8 cellular contexts compared by ENCODE assay signal in the genomic region with DNA sequence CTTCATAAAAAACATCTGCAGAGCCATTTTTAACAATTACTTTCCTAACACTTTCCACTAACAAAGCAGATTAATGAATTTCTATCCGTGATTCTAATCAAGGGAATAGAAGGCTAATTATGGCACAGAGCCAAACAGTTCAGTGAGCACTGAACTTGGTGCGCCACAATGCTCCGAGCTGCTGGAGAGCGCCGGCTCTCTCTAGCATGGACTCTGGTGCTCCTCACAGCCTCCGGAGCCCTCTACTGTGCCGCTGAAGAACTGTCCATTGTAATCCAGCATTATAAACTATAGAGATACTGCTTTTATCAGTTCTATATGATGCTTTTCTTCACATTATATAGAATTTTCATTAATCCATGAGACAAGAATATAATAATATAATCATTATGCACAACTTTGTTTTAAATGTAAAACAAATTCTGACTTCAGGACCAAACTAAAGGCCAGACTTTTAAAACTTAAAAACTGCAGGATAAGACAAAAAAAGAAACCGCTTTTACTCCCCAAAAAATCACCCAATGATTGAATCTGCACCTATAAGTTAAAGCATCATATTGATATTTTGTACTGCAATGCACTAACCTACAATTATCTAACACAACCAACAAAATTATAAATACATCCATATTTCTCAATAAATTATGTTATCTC.
DNase-seq lines count a peak whose midpoint lies in the region; ATAC-seq and TF ChIP-seq lines count a peak whose summit lies in the region.

No MANE protein-coding gene starts in this region.

- peak; percentile 84 for DNase-seq in COR-L47 (lab: John Stamatoyannopoulos, UW)
- peak; percentile 66 for DNase-seq in LNCaP clone FGC (ENCODE audit: low read depth)
- peak; percentile 48 for DNase-seq in SK-N-DZ (ENCODE audit: low spot score)
- DNase-seq in fibroblast of the aortic adventitia (ENCODE audit: low read depth), result peak; percentile 74
- DNase-seq in ovary, result peak; percentile 31 to 65 (median 53)
- no peak for DNase-seq in cerebellar nuclear complex (lab: John Stamatoyannopoulos, UW)

- H3K4me3 ChIP-seq in LNCaP clone FGC (ENCODE audit: low read depth, low read length) (no peak overlapping the region), fibroblast of the aortic adventitia (ENCODE audit: low read depth, low read length) (no peak overlapping the region), ovary (no peak overlapping the region)

- 14 to 21% (median 15%) methylated on average over 8 of the region's 8 CpGs for WGBS in ovary, 3 donors

- no peak for TF ChIP-seq POLR2A in ovary (IDR thresholded peaks at IDR 0.05)
- TF ChIP-seq POLR2A in GM18505 (IDR thresholded peaks at IDR 0.05; ENCODE audit: borderline replicate concordance, extremely low read depth, insufficient read depth, insufficient read length), result no peak

- TF ChIP-seq EP300 in ovary (IDR thresholded peaks at IDR 0.05), result no peak

- H3K27ac ChIP-seq in ovary, result no peak overlapping the region

- no peaks in the 10 kb centered on the region for H3K9me3 ChIP-seq in ovary

- no peaks in the 10 kb centered on the region for H3K36me3 ChIP-seq in ovary

- ATAC-seq in GM18505 (IDR thresholded peaks at IDR 0.05; ENCODE audit: unreplicated experiment), result no peak
- no peak for ATAC-seq in HG03025 (IDR thresholded peaks at IDR 0.05; ENCODE audit: low FRiP score, unreplicated experiment)

- intact Hi-C loops in ovary (cut with DNase I), result loop anchor here in 1 of 4 donors (10.0 kb wide), 1 partner anchor 969 kb away; no protein-coding TSS in a partner anchor

- H3K27me3 ChIP-seq in ovary, result peaks cover 3% of the 10 kb centered on the region

- peaks cover 2% of the 10 kb centered on the region for H3K4me1 ChIP-seq in ovary (ENCODE audit: insufficient read depth)

- peak; percentile 90 for TF ChIP-seq CTCF in LNCaP clone FGC (IDR thresholded peaks at IDR 0.05; ENCODE audit: control insufficient read depth, extremely low read depth, insufficient read depth)
- peak; percentile 81 for TF ChIP-seq CTCF in fibroblast of the aortic adventitia (IDR thresholded peaks at IDR 0.05; ENCODE audit: insufficient read depth, low read length)
- peak in 1 of 3 donors; percentile 21 for TF ChIP-seq CTCF in ovary (IDR thresholded peaks at IDR 0.05)

Comparison
In these comparisons a context has a peak if more than half of its experiments do, and no peak if none do; other contexts are left out.
1. DNase-seq: peak in COR-L47 (single experiment), LNCaP clone FGC (single experiment), SK-N-DZ (single experiment), fibroblast of the aortic adventitia (single experiment) and ovary (5 of 5); none in cerebellar nuclear complex (0 of 2).